ENCODE assay signal across 12 cellular contexts in genomic region chr2:237835372-237835771, GRCh38. TPM values are rescaled to one million over a fixed set of nuclear protein-coding genes. Genes with fewer than 3 reads are reported as not detected.
"Had no signal": no experiment of that assay in that cellular context is flagged by ENCODE, and none has a peak within 500 bp of the region (broad histone marks: within the 10 kb centered on the region; RNA-seq: fewer than 3 reads in every experiment).

No MANE protein-coding gene starts in this region.

- H3K4me3 ChIP-seq: GM23248, GM23338, HAP-1 had no signal

- H3K9ac ChIP-seq: GM23248 had no signal

- H2AFZ ChIP-seq: GM23248 had no signal

- DNase-seq: GM23248, GOT3, H7, H9, HCEC 1CT, HFFc6 had no signal

- H3K27ac ChIP-seq: GM23248 had no signal

- FAIRE-seq: H1, H54 had no signal

- H3K36me3 ChIP-seq: HAP-1 had no signal

- H3K4me2 ChIP-seq: GM23338 had no signal

- ATAC-seq: GM23338, HCT116 had no signal

- H3K9me3 ChIP-seq: HAP-1 had no signal

- H3K4me1 ChIP-seq: HAP-1 had no signal

RNA-seq across cellular contexts. Expression of gene RAMP1, which starts 24.1 kb away (rescaled TPM):
- total RNA-seq: H4 had no signal

RNA-seq across cellular contexts. Expression of gene RBM44, which starts 36.8 kb away (rescaled TPM):
- polyA plus RNA-seq: GM23248 had no signal
